Comparison of ENCODE assay signal across 16 cellular contexts in genomic region chr1:53697671-53698380, GRCh38. TPM values are rescaled to one million over a fixed set of nuclear protein-coding genes. Genes with fewer than 3 reads are reported as not detected.
DNase-seq lines count a peak whose midpoint lies in the region; ATAC-seq and TF ChIP-seq lines count a peak whose summit lies in the region.
"Had no signal": no experiment of that assay in that cellular context is flagged by ENCODE, and none has a peak within 500 bp of the region (broad histone marks: within the 10 kb centered on the region; RNA-seq: fewer than 3 reads in every experiment).

No MANE protein-coding gene starts in this region.

- WGBS in upper lobe of left lung, 2 donors = 46 to 52% methylated on average over 16 of the region's 16 CpGs
- WGBS in hepatocyte (ENCODE audit: low lambda C conversion rate, missing lambda C conversion rate) = 59% methylated on average over 16 of the region's 16 CpGs

- no peaks in the 10 kb centered on the region for H3K9me3 Mint-ChIP-seq in neural crest cell
- H3K9me3 Mint-ChIP-seq: activated naive CD4-positive, alpha-beta T cell treated with anti-CD3 and anti-CD28 coated beads, Interleukin-2, amount 10 ng/mL, durations not matched to agents 7 days and 5 days had no signal

- no peak for TF ChIP-seq EP300 in upper lobe of left lung (IDR thresholded peaks at IDR 0.05)

- H4K20me1 ChIP-seq in hepatocyte (ENCODE audit: insufficient read depth, poor library complexity, severe bottlenecking) = no peaks in the 10 kb centered on the region

- H3K4me3 ChIP-seq in AG09309 (ENCODE audit: control insufficient read depth, low read depth, low read length) (no peak overlapping the region), fibroblast of mammary gland (ENCODE audit: control insufficient read depth, low read depth, low read length) (no peak overlapping the region), upper lobe of left lung (no peak overlapping the region), hepatocyte (no peak overlapping the region)

- H3K27me3 Mint-ChIP-seq in neural crest cell (ENCODE audit: low read depth) = no peaks in the 10 kb centered on the region

- no peaks in the 10 kb centered on the region for H3K79me2 ChIP-seq in hepatocyte

- no peak for ATAC-seq in upper lobe of left lung (ENCODE audit: low FRiP score in 2 of 2)
- ATAC-seq: T-helper 17 cell had no signal

- no peaks in the 10 kb centered on the region for H3K4me1 Mint-ChIP-seq in neural crest cell
- H3K4me1 Mint-ChIP-seq: T-helper 17 cell had no signal

- no peak for TF ChIP-seq POLR2A in upper lobe of left lung (IDR thresholded peaks at IDR 0.05)

- H3K4me3 Mint-ChIP-seq in neural crest cell = no peak overlapping the region
- H3K4me3 Mint-ChIP-seq: activated naive CD4-positive, alpha-beta T cell treated with anti-CD3 and anti-CD28 coated beads, Interleukin-2, amount 10 ng/mL, durations not matched to agents 7 days and 5 days; T-helper 17 cell had no signal

- intact Hi-C loops in posterior vena cava (cut with DNase I) = no loop called here

- H3K9me3 ChIP-seq in upper lobe of left lung (no peaks in the 10 kb centered on the region), hepatocyte (ENCODE audit: low read depth) (no peaks in the 10 kb centered on the region)
- H3K9me3 ChIP-seq: neutrophil had no signal

- no peak overlapping the region for H3K27ac ChIP-seq in upper lobe of left lung
- H3K27ac ChIP-seq in hepatocyte = no peak overlapping the region
- H3K27ac ChIP-seq: neutrophil had no signal

- TF ChIP-seq CTCF in AG09309 (IDR thresholded peaks at IDR 0.05; ENCODE audit: control insufficient read depth, insufficient read depth, low read depth, low read length, missing control alignments) = no peak
- TF ChIP-seq CTCF in fibroblast of mammary gland (conservative IDR thresholded peaks at IDR 0.05; ENCODE audit: control insufficient read depth, insufficient read depth, low read depth, low read length) = no peak
- TF ChIP-seq CTCF in neural crest cell (conservative IDR thresholded peaks at IDR 0.05) = no peak
- TF ChIP-seq CTCF in upper lobe of left lung (IDR thresholded peaks at IDR 0.05) = no peak
- no peak for TF ChIP-seq CTCF in hepatocyte (IDR thresholded peaks at IDR 0.05; ENCODE audit: poor library complexity)

- DNase-seq in AG09309 (ENCODE audit: low read depth) (peak; percentile 35), Kasumi-1 (lab: John Stamatoyannopoulos, UW) (peak; percentile 44 to 56), fibroblast of mammary gland (ENCODE audit: low read depth) (peak; percentile 74), neural crest cell (ENCODE audit: low read depth, low spot score) (no peak), posterior vena cava (ENCODE audit: low spot score) (no peak), upper lobe of left lung (no peak), NCI-H2081 treated with DMSO at 0.1 percent for 48 hours (lab: John Stamatoyannopoulos, UW) (no peak), hepatocyte (ENCODE audit: low spot score) (no peak)
- DNase-seq: activated CD4-positive, alpha-beta T cell treated with anti-CD3 and anti-CD28 coated beads for 48 hours; activated naive CD4-positive, alpha-beta T cell treated with anti-CD3 and anti-CD28 coated beads, Interleukin-2, amount 10 ng/mL, durations not matched to agents 7 days and 5 days; COR-L47; effector CD4-positive, alpha-beta T cell; mammary epithelial cell; T-helper 17 cell had no signal

- peak overlapping the region; percentile 35 for H3K27ac Mint-ChIP-seq in neural crest cell (ENCODE audit: unreplicated experiment)
- H3K27ac Mint-ChIP-seq: activated naive CD4-positive, alpha-beta T cell treated with anti-CD3 and anti-CD28 coated beads, Interleukin-2, amount 10 ng/mL, durations not matched to agents 7 days and 5 days; T-helper 17 cell had no signal

- H3K36me3 Mint-ChIP-seq in neural crest cell (ENCODE audit: low read depth) = no peaks in the 10 kb centered on the region
- H3K36me3 Mint-ChIP-seq: activated naive CD4-positive, alpha-beta T cell treated with anti-CD3 and anti-CD28 coated beads, Interleukin-2, amount 10 ng/mL, durations not matched to agents 7 days and 5 days had no signal

- H2AFZ ChIP-seq in hepatocyte = no peak overlapping the region

- H3K27me3 ChIP-seq in upper lobe of left lung (no peaks in the 10 kb centered on the region), hepatocyte (no peaks in the 10 kb centered on the region)
- H3K27me3 ChIP-seq: neutrophil had no signal

- H3K4me2 ChIP-seq in hepatocyte = no peak overlapping the region

- H3K4me1 ChIP-seq in upper lobe of left lung (no peaks in the 10 kb centered on the region), hepatocyte (ENCODE audit: insufficient read depth) (peaks cover 4% of the 10 kb centered on the region)

- no peaks in the 10 kb centered on the region for H3K9me2 ChIP-seq in hepatocyte (replicated peaks; ENCODE audit: insufficient read depth)

- H3K36me3 ChIP-seq in upper lobe of left lung (no peaks in the 10 kb centered on the region), hepatocyte (replicated peaks; ENCODE audit: insufficient read depth, low read depth) (no peaks in the 10 kb centered on the region)
- H3K36me3 ChIP-seq: neutrophil had no signal

RNA-seq across cellular contexts. Expression of gene GLIS1, which starts 41.1 kb away (rescaled TPM):
- total RNA-seq in neural crest cell = not detected in 2 replicates
- 1 to 10 TPM in 1 of 2 donors, under 1 TPM in 1; 0.74 to 1.7 TPM for total RNA-seq in posterior vena cava
- 1 to 10 TPM in 1 of 6 donors, under 1 TPM in 1, not detected in 4; 0.26 to 1.0 TPM for total RNA-seq in upper lobe of left lung
- total RNA-seq in hepatocyte = 0.13 and 0.32 TPM in 2 replicates
- 1.3 and 1.5 TPM in 2 replicates for polyA plus RNA-seq in hepatocyte
- total RNA-seq: frontal cortex, mammary epithelial cell, T-helper 17 cell had no signal
- polyA plus RNA-seq: mammary epithelial cell had no signal

Comparison
In these comparisons a context has a peak if more than half of its experiments do, and no peak if none do; other contexts are left out.
1. DNase-seq: peak in AG09309 (single experiment), Kasumi-1 (2 of 2) and fibroblast of mammary gland (single experiment); none in neural crest cell (single experiment), posterior vena cava (single experiment), upper lobe of left lung (0 of 2), NCI-H2081 treated with DMSO at 0.1 percent for 48 hours (single experiment) and hepatocyte (single experiment).